ENCODE assay signal across 1 cellular context in genomic region chr1:101451888-101452287, GRCh38.
TF ChIP-seq lines count a peak whose summit lies in the region.

No MANE protein-coding gene starts in this region.

TF ChIP-seq in GM23338, 12 proteins besides CTCF, POLR2A, EP300 and RAD21 (continued from another document):
- no peak for TF ChIP-seq REST (IDR thresholded peaks at IDR 0.05; ENCODE audit: unreplicated experiment)
- no peak for TF ChIP-seq STAT1 (IDR thresholded peaks at IDR 0.05; ENCODE audit: unreplicated experiment)
- TF ChIP-seq ZNF114 (CRISPR knock-in tag; IDR thresholded peaks at IDR 0.05) = no peak
